ENCODE assay signal across 15 cellular contexts in the genomic region with DNA sequence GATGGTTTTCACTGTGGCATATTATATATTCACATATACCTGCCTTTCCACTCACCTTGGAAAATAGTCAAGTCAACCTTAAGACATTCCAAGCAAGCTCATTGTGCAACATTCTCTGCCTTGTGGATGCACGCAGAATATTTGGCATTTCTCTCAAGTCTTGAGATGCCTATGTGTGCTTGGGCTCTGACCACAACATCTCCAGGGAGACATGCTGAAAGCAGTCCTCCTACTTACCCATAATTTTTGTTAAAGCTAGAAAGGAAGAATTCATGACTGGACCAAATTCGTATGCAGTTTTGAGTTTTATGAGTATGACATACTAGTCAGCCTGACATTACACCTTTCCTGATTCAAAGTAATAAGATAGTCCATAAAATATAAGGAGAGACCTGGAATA.
DNase-seq lines count a peak whose midpoint lies in the region; FAIRE-seq and TF ChIP-seq lines count a peak whose summit lies in the region.
"Had no signal": no experiment of that assay in that cellular context is flagged by ENCODE, and none has a peak within 500 bp of the region (broad histone marks: within the 10 kb centered on the region; RNA-seq: fewer than 3 reads in every experiment).

No MANE protein-coding gene starts in this region.

- no peak for TF ChIP-seq CTCF in AG04449 (IDR thresholded peaks at IDR 0.05; ENCODE audit: insufficient read depth, low read length, missing control alignments)

- no peak for FAIRE-seq in H54 (lab: Jason Lieb, UNC)

- CTCF ChIA-PET in AG04449 (lab: Yijun Ruan, JAX), result interaction anchor here (1.5 kb wide), 1 partner anchor 9 kb away, joined by 3 read pairs; no protein-coding TSS in a partner anchor

- no peak for TF ChIP-seq POLR2A in H54 (IDR thresholded peaks at IDR 0.05; ENCODE audit: low read depth, low read length)

- peak; percentile 82 for DNase-seq in AG04449 (ENCODE audit: low read depth, low spot score)
- peak; percentile 68 for DNase-seq in GM03348 (ENCODE audit: low spot score)
- DNase-seq in astrocyte of the hippocampus (ENCODE audit: low read depth, low spot score), result peak; percentile 81
- DNase-seq in glomerular visceral epithelial cell (ENCODE audit: extremely low spot score), result peak; percentile 6
- no peak for DNase-seq in cerebellar nuclear complex (lab: John Stamatoyannopoulos, UW)
- no peak for DNase-seq in SKM-1 (lab: John Stamatoyannopoulos, UW; ENCODE audit: unreplicated experiment)
- no peak for DNase-seq in kidney glomerular epithelial cell (lab: John Stamatoyannopoulos, UW)
- no peak for DNase-seq in H54 (ENCODE audit: insufficient read length, low spot score)
- DNase-seq: 8988T; CD8-positive, alpha-beta memory T cell; H9; NCI-H1930; NCI-H2171 treated with DMSO at 0.1 percent for 48 hours; NCI-H82 had no signal

- H3K4me3 ChIP-seq in AG04449 (ENCODE audit: low read depth, low read length), result no peak overlapping the region
- H3K4me3 ChIP-seq: SK-N-MC had no signal

- POLR2A ChIA-PET in AG04449 (lab: Yijun Ruan, JAX), result interaction anchor here (0.6 kb wide), 1 partner anchor 269 kb away, joined by 3 read pairs; no protein-coding TSS in a partner anchor

Comparison
In these comparisons a context has a peak if more than half of its experiments do, and no peak if none do; other contexts are left out.
1. DNase-seq: peak in AG04449 (single experiment), GM03348 (single experiment), astrocyte of the hippocampus (single experiment) and glomerular visceral epithelial cell (single experiment); none in cerebellar nuclear complex (0 of 2), SKM-1 (single experiment), kidney glomerular epithelial cell (single experiment) and H54 (single experiment).